In the genomic region with DNA sequence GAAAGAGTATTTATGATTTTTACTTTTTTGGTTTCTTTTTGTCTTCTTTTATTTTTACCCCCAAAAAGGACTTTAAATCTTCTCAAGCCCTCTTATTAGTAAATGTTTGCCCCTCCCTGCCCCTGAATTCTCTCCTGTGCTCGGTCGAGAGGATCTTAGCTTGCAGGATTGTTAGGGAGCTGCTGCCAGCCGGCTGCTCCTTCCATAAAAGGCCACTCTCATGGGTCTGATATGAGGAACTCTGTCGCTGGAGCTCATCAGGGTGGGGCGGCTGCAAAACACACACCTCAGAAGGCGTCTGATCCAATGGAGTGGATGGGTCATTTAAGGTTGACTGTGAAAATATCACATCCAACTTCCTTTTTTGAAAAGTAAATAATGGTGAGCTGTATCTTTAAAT, we compare ENCODE assay signal across 13 cellular contexts. TPM values are rescaled to one million over a fixed set of nuclear protein-coding genes. Genes with fewer than 3 reads are reported as not detected.
DNase-seq lines count a peak whose midpoint lies in the region; ATAC-seq, FAIRE-seq and TF ChIP-seq lines count a peak whose summit lies in the region.
"Had no signal": no experiment of that assay in that cellular context is flagged by ENCODE, and none has a peak within 500 bp of the region (broad histone marks: within the 10 kb centered on the region; RNA-seq: fewer than 3 reads in every experiment).

No MANE protein-coding gene starts in this region.

- H3K27ac ChIP-seq in lower lobe of right lung (no peak overlapping the region), upper lobe of right lung (peak overlapping the region; percentile 26)

- H3K36me3 ChIP-seq in lower lobe of right lung = peaks cover 48% of the 10 kb centered on the region
- peaks cover 41% of the 10 kb centered on the region for H3K36me3 ChIP-seq in upper lobe of right lung

- H3K4me1 ChIP-seq in lower lobe of right lung (peaks cover 17% of the 10 kb centered on the region), upper lobe of right lung (peaks cover 11% of the 10 kb centered on the region)

- DNase-seq in NCI-H2196 (lab: John Stamatoyannopoulos, UW; ENCODE audit: unreplicated experiment) = peak; percentile 15
- no peak for DNase-seq in NCI-H2196 treated with DMSO at 0.1 percent for 48 hours (lab: John Stamatoyannopoulos, UW; ENCODE audit: unreplicated experiment)
- DNase-seq in lower lobe of right lung = no peak
- no peak for DNase-seq in upper lobe of right lung
- no peak for DNase-seq in SHP77 (lab: John Stamatoyannopoulos, UW)
- DNase-seq: ACHN; activated T-cell treated with anti-CD3 and anti-CD28 coated beads, Interleukin-2, amount 50 U/mL, for 24 hours; NCI-H2081 treated with DMSO at 0.1 percent for 48 hours had no signal

- H3K4me3 ChIP-seq in lower lobe of right lung = no peak overlapping the region
- H3K4me3 ChIP-seq in upper lobe of right lung = no peak overlapping the region

- H3K27me3 ChIP-seq in lower lobe of right lung (ENCODE audit: low read depth) (no peaks in the 10 kb centered on the region), upper lobe of right lung (no peaks in the 10 kb centered on the region)

- intact Hi-C loops in lower lobe of right lung (cut with DNase I) (no loop called here), upper lobe of right lung (cut with DNase I) (no loop called here)

- TF ChIP-seq CTCF in lower lobe of right lung (IDR thresholded peaks at IDR 0.05) (no peak), upper lobe of right lung (IDR thresholded peaks at IDR 0.05) (no peak)

- FAIRE-seq in colon (lab: Jason Lieb, UNC) = peak; percentile 55
- FAIRE-seq: HTR-8/SVneo had no signal

- ATAC-seq in lower lobe of right lung (peak; percentile 76 to 88), upper lobe of right lung (peak; percentile 82), HG03280 (IDR thresholded peaks at IDR 0.05; ENCODE audit: unreplicated experiment) (no peak), GM18868 (IDR thresholded peaks at IDR 0.05; ENCODE audit: unreplicated experiment) (no peak)

- H3K9me3 ChIP-seq in lower lobe of right lung = no peaks in the 10 kb centered on the region
- no peaks in the 10 kb centered on the region for H3K9me3 ChIP-seq in upper lobe of right lung

RNA-seq across cellular contexts. Expression of gene LTBR, which starts 8.5 kb away (rescaled TPM):
- total RNA-seq in lower lobe of right lung (122 TPM), upper lobe of right lung (156 TPM)

RNA-seq across cellular contexts. Expression of gene SCNN1A, which starts 17.1 kb away (rescaled TPM):
- total RNA-seq in lower lobe of right lung (156 TPM), upper lobe of right lung (199 TPM)

RNA-seq across cellular contexts. Expression of gene TNFRSF1A, which starts 50.6 kb away (rescaled TPM):
- total RNA-seq in lower lobe of right lung (165 TPM), upper lobe of right lung (185 TPM)

RNA-seq across cellular contexts. Expression of gene CD27, which starts 52.3 kb away (rescaled TPM):
- 2.3 TPM for total RNA-seq in lower lobe of right lung
- 1.5 TPM for total RNA-seq in upper lobe of right lung
- total RNA-seq: G401 had no signal

RNA-seq across cellular contexts. Expression of gene TAPBPL, which starts 59.3 kb away (rescaled TPM):
- total RNA-seq in lower lobe of right lung (32.4 TPM), upper lobe of right lung (28.4 TPM)
- total RNA-seq: G401 had no signal

Comparison
In these comparisons a context has a peak if more than half of its experiments do, and no peak if none do; other contexts are left out.
1. ATAC-seq: peak in lower lobe of right lung (2 of 2) and upper lobe of right lung (single experiment); none in HG03280 (single experiment) and GM18868 (single experiment).